In the genomic region with DNA sequence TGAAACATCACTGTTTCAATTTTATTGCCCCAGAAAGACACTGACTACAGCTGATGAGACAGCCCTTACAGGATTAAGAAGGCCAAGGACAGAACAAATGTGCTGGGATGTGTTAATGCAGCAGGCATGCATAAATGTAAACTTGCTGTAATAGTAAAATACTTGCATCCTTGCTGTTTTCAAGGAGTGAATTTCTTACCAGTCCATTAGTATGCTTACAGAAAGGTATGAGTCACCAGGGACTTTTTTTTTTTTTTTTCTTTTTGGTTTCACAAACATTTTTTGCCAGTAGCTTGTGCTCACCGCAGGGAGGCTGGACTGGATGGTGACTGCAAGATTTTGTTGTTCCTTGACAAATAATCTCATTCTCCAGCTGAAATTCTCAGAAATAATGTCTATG, we compare ENCODE assay signal across 8 cellular contexts. TPM values are rescaled to one million over a fixed set of nuclear protein-coding genes. Genes with fewer than 3 reads are reported as not detected.
A peak's percentile ranks its signal among the peaks of the same experiment; 100 is the strongest.
DNase-seq lines count a peak whose midpoint lies in the region; ATAC-seq and TF ChIP-seq lines count a peak whose summit lies in the region.

No MANE protein-coding gene starts in this region.

- WGBS in IMR-90 (ENCODE audit: extremely low coverage in 2 of 2, insufficient read length in 1 of 2), 2 experiments: no CpG with 5 or more reads among the region's 1 CpG
- 94 to 100% methylated on average over 1 of the region's 1 CpG for WGBS in tibial nerve, 2 donors

- dilution Hi-C loops in IMR-90 (cut with HindIII; ENCODE audit: low sequenced_read_pairs, unreplicated experiment): no loop called here

- no peak overlapping the region for H3K14ac ChIP-seq in IMR-90 (replicated peaks; ENCODE audit: low read depth, low read length)

- no peak overlapping the region for H3K23ac ChIP-seq in IMR-90 (ENCODE audit: low read depth, low read length)

- no peak overlapping the region for H4K91ac ChIP-seq in IMR-90 (ENCODE audit: insufficient read depth, low read depth, low read length)

- H2BK20ac ChIP-seq in IMR-90 (ENCODE audit: low read depth, low read length): 0 out of 2 replicates have a peak overlapping the region, but pooled peaks have one; percentile 75

- H3K9me1 ChIP-seq in IMR-90 (ENCODE audit: insufficient read depth, low read length): peaks cover 7% of the 10 kb centered on the region; the same call in 1 of the 2 replicates

- H3K27me3 ChIP-seq in IMR-90 (ENCODE audit: control insufficient read depth, insufficient read depth, low read length) (peaks cover 5% of the 10 kb centered on the region), tibial nerve (no peaks in the 10 kb centered on the region)

- peaks cover 4% of the 10 kb centered on the region; the same call in 1 of the 2 replicates for H4K20me1 ChIP-seq in IMR-90 (ENCODE audit: insufficient read depth, low read length)

- TF ChIP-seq POLR2A in IMR-90 (IDR thresholded peaks at IDR 0.05; ENCODE audit: low read depth, low read length) (no peak), tibial nerve (IDR thresholded peaks at IDR 0.05) (no peak)

- TF ChIP-seq CTCF in GM10248 (IDR thresholded peaks at IDR 0.05; ENCODE audit: control extremely low read depth, extremely low read depth, low read depth, missing control alignments): no peak
- peak; percentile 21; the same call in 1 of the 2 replicates for TF ChIP-seq CTCF in IMR-90 (conservative IDR thresholded peaks at IDR 0.05; ENCODE audit: low read depth, low read length)
- no peak for TF ChIP-seq CTCF in tibial nerve (IDR thresholded peaks at IDR 0.05)

- BruUV-seq in IMR-90 (replicated peaks; lab: Mats Ljungman, UMichigan): no TSS peak

- peak; percentile 17 for DNase-seq in GM10248 (ENCODE audit: extremely low spot score)
- DNase-seq in IMR-90: peak; percentile 99
- DNase-seq in fibroblast of peridontal ligament (ENCODE audit: extremely low read depth): peak; percentile 92
- no peak for DNase-seq in Right ventricle myocardium superior
- no peak for DNase-seq in HK-2 (ENCODE audit: unreplicated experiment)
- no peak for DNase-seq in NOMO-1 (lab: John Stamatoyannopoulos, UW; ENCODE audit: unreplicated experiment in 2 of 2)
- DNase-seq in tibial nerve (ENCODE audit: low spot score in 2 of 2): no peak

- no peak overlapping the region for H3K4ac ChIP-seq in IMR-90 (ENCODE audit: low read depth, low read length)

- no peak overlapping the region for H2AK5ac ChIP-seq in IMR-90 (ENCODE audit: low read depth, low read length)

- CTCF ChIA-PET in GM10248 (lab: Yijun Ruan, JAX): no interaction called here
- CTCF ChIA-PET in IMR-90 (lab: Yijun Ruan, JAX): interaction anchor here (0.6 to 1.3 kb wide), 4 partner anchors 16 to 1123 kb away, joined by 3 to 6 read pairs (median 5); no protein-coding TSS in a partner anchor

- no peak overlapping the region for H3K4me3 ChIP-seq in IMR-90 (ENCODE audit: insufficient read depth, low read depth, low read length)
- no peak overlapping the region for H3K4me3 ChIP-seq in tibial nerve

- peak overlapping the region; percentile 64 for H2BK5ac ChIP-seq in IMR-90 (ENCODE audit: low read depth, low read length, poor library complexity, severe bottlenecking)

- no peak overlapping the region for H4K5ac ChIP-seq in IMR-90 (ENCODE audit: low read depth, low read length)

- H2BK15ac ChIP-seq in IMR-90 (ENCODE audit: low read depth, low read length): no peak overlapping the region

- ATAC-seq in GM21529 (IDR thresholded peaks at IDR 0.05; ENCODE audit: unreplicated experiment): peak; percentile 90
- peak; percentile 98 for ATAC-seq in IMR-90 (ENCODE audit: low read depth)
- no peak for ATAC-seq in Right ventricle myocardium superior (ENCODE audit: poor library complexity)

- in situ Hi-C loops in IMR-90 (cut with MboI; ENCODE audit: low sequenced_read_pairs): loop anchor here (25.0 kb wide), 1 partner anchor 756 kb away; no protein-coding TSS in a partner anchor

- no peak overlapping the region for H3K18ac ChIP-seq in IMR-90 (ENCODE audit: low read depth, low read length)

- H3K27ac ChIP-seq in IMR-90 (ENCODE audit: insufficient read depth, low read length) (no peak overlapping the region), tibial nerve (no peak overlapping the region)

- H3K79me1 ChIP-seq in IMR-90 (ENCODE audit: low read depth in 1 of 2, low read length in 2 of 2): no peaks in the 10 kb centered on the region

- H3K4me1 ChIP-seq in IMR-90 (ENCODE audit: control insufficient read depth, insufficient read depth, low read length): peaks cover 9% of the 10 kb centered on the region
- H3K4me1 ChIP-seq in tibial nerve: peaks cover 0 to 3% (median 0%) of the 10 kb centered on the region in 4 donors

- no peaks in the 10 kb centered on the region for H3K36me3 ChIP-seq in IMR-90 (ENCODE audit: control insufficient read depth, insufficient read depth, low read length)
- no peaks in the 10 kb centered on the region for H3K36me3 ChIP-seq in tibial nerve

- intact Hi-C loops in IMR-90 (cut with micrococcal nuclease): no loop called here
- intact Hi-C loops in Right ventricle myocardium superior (cut with DNase I): no loop called here

- H3K9ac ChIP-seq in IMR-90 (ENCODE audit: low read depth, low read length): no peak overlapping the region

- no peak overlapping the region for H4K8ac ChIP-seq in IMR-90 (ENCODE audit: low read depth in 2 of 2, low read length in 2 of 2)

- no peak for TF ChIP-seq RAD21 in IMR-90 (IDR thresholded peaks at IDR 0.05; ENCODE audit: low read length)

- TF ChIP-seq EP300 in tibial nerve (IDR thresholded peaks at IDR 0.05): no peak

- H2BK120ac ChIP-seq in IMR-90 (ENCODE audit: low read depth, low read length): peak overlapping the region; percentile 76; the same call in 1 of the 2 replicates

- H3K4me2 ChIP-seq in IMR-90 (ENCODE audit: low read depth, low read length): peak overlapping the region; percentile 66

- POLR2A ChIA-PET in GM10248 (lab: Yijun Ruan, JAX): no interaction called here
- POLR2A ChIA-PET in IMR-90 (lab: Charles Lee; ENCODE audit: unreplicated experiment): interaction anchor here (0.6 to 0.9 kb wide), 6 partner anchors 15 to 634 kb away, joined by 3 to 20 read pairs (median 5); no protein-coding TSS in a partner anchor

- H3K56ac ChIP-seq in IMR-90 (ENCODE audit: extremely low read depth, insufficient read depth, low read length): no peak overlapping the region

- no peak overlapping the region for H2AFZ ChIP-seq in IMR-90 (replicated peaks; ENCODE audit: low read length, poor library complexity)

- H3K9me3 ChIP-seq in IMR-90 (ENCODE audit: control insufficient read depth, insufficient read depth, low read length): no peaks in the 10 kb centered on the region
- H3K9me3 ChIP-seq in tibial nerve: peaks cover 0 to 11% (median 0%) of the 10 kb centered on the region in 4 donors

- H2AK9ac ChIP-seq in IMR-90 (replicated peaks; ENCODE audit: low read depth, low read length, poor library complexity): no peak overlapping the region

TF ChIP-seq in IMR-90, 13 proteins besides CTCF, POLR2A, EP300 and RAD21:
- no peak for TF ChIP-seq CHD1 (IDR thresholded peaks at IDR 0.05; ENCODE audit: low read depth, low read length)
- TF ChIP-seq FOS (IDR thresholded peaks at IDR 0.05; ENCODE audit: low read depth, low read length): peak; percentile 97
- no peak for TF ChIP-seq SMC3 (IDR thresholded peaks at IDR 0.05; ENCODE audit: low read depth, low read length)
- no peak for TF ChIP-seq MAZ (IDR thresholded peaks at IDR 0.05; ENCODE audit: borderline replicate concordance, low read depth, low read length)
- no peak for TF ChIP-seq RCOR1 (IDR thresholded peaks at IDR 0.05; ENCODE audit: insufficient replicate concordance, low read length)
- TF ChIP-seq MXI1 (IDR thresholded peaks at IDR 0.05; ENCODE audit: borderline replicate concordance, low read depth, low read length): no peak
- TF ChIP-seq MAFK (IDR thresholded peaks at IDR 0.05; ENCODE audit: low read depth, low read length): peak; percentile 69
- TF ChIP-seq USF2 (IDR thresholded peaks at IDR 0.05; ENCODE audit: low read depth, low read length): no peak
- TF ChIP-seq BHLHE40 (IDR thresholded peaks at IDR 0.05; ENCODE audit: low read depth, low read length): peak; percentile 70
- TF ChIP-seq NFE2L2 (IDR thresholded peaks at IDR 0.05; ENCODE audit: low read depth, low read length): no peak
- no peak for TF ChIP-seq RFX5 (IDR thresholded peaks at IDR 0.05; ENCODE audit: low read depth, low read length)
- TF ChIP-seq, protein P1, sequence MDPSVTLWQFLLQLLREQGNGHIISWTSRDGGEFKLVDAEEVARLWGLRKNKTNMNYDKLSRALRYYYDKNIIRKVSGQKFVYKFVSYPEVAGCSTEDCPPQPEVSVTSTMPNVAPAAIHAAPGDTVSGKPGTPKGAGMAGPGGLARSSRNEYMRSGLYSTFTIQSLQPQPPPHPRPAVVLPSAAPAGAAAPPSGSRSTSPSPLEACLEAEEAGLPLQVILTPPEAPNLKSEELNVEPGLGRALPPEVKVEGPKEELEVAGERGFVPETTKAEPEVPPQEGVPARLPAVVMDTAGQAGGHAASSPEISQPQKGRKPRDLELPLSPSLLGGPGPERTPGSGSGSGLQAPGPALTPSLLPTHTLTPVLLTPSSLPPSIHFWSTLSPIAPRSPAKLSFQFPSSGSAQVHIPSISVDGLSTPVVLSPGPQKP (IDR thresholded peaks at IDR 0.05; ENCODE audit: borderline replicate concordance, low read depth, low read length): no peak
- peak; percentile 76 for TF ChIP-seq CEBPB (IDR thresholded peaks at IDR 0.05; ENCODE audit: low read depth, low read length)

RNA-seq across cellular contexts. Expression of gene GPR180, which starts 55.1 kb away (rescaled TPM):
- 10.8 and 14.2 TPM in 2 replicates for total RNA-seq in IMR-90 (2012; rRNA removed)
- polyA plus RNA-seq in IMR-90 (2012; rRNA removed): 2.4 and 2.8 TPM in 2 replicates
- polyA plus RNA-seq in IMR-90 (2012; cell fraction: cytosol; rRNA removed): 0.53 and 0.60 TPM in 2 replicates
- polyA plus RNA-seq in IMR-90 (2012; cell fraction: nucleus; rRNA removed; ENCODE audit: low replicate concordance): 1.0 and 4.9 TPM in 2 replicates
- 5.5 TPM for total RNA-seq in Right ventricle myocardium superior
- total RNA-seq in tibial nerve: 1 to 10 TPM; 2.9 to 9.0 (median 5.2) TPM

RNA-seq across cellular contexts. Expression of gene SOX21, which starts 55.6 kb away (rescaled TPM):
- total RNA-seq in IMR-90 (2012; rRNA removed) (not detected in 2 replicates), Right ventricle myocardium superior (not detected), tibial nerve (not detected)
- not detected in 2 replicates for polyA plus RNA-seq in IMR-90 (2012; rRNA removed)
- not detected in 2 replicates for polyA plus RNA-seq in IMR-90 (2012; cell fraction: cytosol; rRNA removed)
- not detected in 2 replicates for polyA plus RNA-seq in IMR-90 (2012; cell fraction: nucleus; rRNA removed; ENCODE audit: low replicate concordance)

Comparison
In these comparisons a context has a peak if more than half of its experiments do, and no peak if none do; other contexts are left out.
1. DNase-seq: peak in GM10248 (single experiment), IMR-90 (single experiment) and fibroblast of peridontal ligament (single experiment); none in Right ventricle myocardium superior (single experiment), HK-2 (single experiment), NOMO-1 (0 of 2) and tibial nerve (0 of 2).